Comparison of ENCODE assay signal across 1 cellular context in the genomic region with DNA sequence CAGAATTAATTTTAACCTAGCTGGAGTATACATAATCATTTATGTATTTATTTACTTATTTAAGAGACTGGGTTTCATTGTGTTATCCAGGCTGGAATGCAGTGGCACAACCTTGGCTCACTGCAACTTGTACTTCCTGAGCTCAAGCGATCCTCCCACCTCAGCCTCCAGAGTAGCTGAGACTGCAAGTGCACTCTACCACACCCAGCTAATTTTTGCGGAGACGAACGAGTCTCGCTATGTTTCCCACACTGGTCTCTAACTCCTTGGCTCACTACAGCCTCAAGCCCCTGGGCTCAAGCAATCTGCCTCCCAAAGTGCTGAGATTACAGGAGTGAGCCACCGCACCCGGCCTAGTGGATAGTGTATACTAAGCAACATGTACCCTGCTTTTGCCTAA.
A peak's percentile ranks its signal among the peaks of the same experiment; 100 is the strongest.
TF ChIP-seq lines count a peak whose summit lies in the region.

No MANE protein-coding gene starts in this region.

TF ChIP-seq in HepG2, 621 proteins besides CTCF, POLR2A, EP300 and RAD21:
- TF ChIP-seq, protein P1, sequence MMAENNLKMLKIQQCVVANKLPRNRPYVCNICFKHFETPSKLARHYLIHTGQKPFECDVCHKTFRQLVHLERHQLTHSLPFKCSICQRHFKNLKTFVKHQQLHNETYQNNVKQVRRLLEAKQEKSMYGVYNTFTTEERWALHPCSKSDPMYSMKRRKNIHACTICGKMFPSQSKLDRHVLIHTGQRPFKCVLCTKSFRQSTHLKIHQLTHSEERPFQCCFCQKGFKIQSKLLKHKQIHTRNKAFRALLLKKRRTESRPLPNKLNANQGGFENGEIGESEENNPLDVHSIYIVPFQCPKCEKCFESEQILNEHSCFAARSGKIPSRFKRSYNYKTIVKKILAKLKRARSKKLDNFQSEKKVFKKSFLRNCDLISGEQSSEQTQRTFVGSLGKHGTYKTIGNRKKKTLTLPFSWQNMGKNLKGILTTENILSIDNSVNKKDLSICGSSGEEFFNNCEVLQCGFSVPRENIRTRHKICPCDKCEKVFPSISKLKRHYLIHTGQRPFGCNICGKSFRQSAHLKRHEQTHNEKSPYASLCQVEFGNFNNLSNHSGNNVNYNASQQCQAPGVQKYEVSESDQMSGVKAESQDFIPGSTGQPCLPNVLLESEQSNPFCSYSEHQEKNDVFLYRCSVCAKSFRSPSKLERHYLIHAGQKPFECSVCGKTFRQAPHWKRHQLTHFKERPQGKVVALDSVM (CRISPR knock-in tag; IDR thresholded peaks at IDR 0.05): peak; percentile 87
